ENCODE assay signal across 9 cellular contexts in the genomic region with DNA sequence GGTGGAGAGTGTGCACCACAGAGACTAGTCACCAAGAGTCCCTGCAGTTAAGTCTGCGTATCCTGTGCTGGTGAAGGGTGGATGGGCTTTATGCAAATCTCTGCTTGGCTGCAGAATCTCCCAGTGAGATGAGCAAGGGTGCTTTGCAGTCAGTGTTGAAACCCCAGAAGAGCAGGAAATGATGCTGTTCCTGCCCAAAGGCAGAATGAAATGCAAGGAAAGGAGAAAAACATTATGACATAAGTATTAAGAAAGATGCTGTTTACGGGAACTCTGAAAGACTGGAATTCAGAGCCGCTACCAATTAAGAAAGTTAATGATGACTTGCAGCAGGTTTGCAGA. TPM values are rescaled to one million over a fixed set of nuclear protein-coding genes. Genes with fewer than 3 reads are reported as not detected.
DNase-seq lines count a peak whose midpoint lies in the region; ATAC-seq, FAIRE-seq and TF ChIP-seq lines count a peak whose summit lies in the region.
"Had no signal": no experiment of that assay in that cellular context is flagged by ENCODE, and none has a peak within 500 bp of the region (broad histone marks: within the 10 kb centered on the region; RNA-seq: fewer than 3 reads in every experiment).

No MANE protein-coding gene starts in this region.

- H3K9me3 Mint-ChIP-seq in activated CD4-positive, alpha-beta T cell treated with anti-CD3 and anti-CD28 coated beads, Interleukin-2, amount 10 ng/mL, durations not matched to agents 7 days and 5 days: no peaks in the 10 kb centered on the region
- no peaks in the 10 kb centered on the region for H3K9me3 Mint-ChIP-seq in stimulated activated effector memory CD8-positive, alpha-beta T cell treated with anti-CD3 and anti-CD28 coated beads, Interleukin-12 subunit alpha, Interleukin-12 subunit beta, amount 100 ng/mL, for 72 hours
- H3K9me3 Mint-ChIP-seq in HFFc6: no peaks in the 10 kb centered on the region
- H3K9me3 Mint-ChIP-seq: T-cell had no signal

- no peaks in the 10 kb centered on the region for H3K4me1 ChIP-seq in kidney (ENCODE audit: control insufficient read depth in 1 of 2, insufficient read depth in 1 of 2, low read depth in 1 of 2, low read length in 2 of 2)

- DNase-seq in activated CD4-positive, alpha-beta T cell treated with anti-CD3 and anti-CD28 coated beads, Interleukin-2, amount 10 ng/mL, durations not matched to agents 7 days and 5 days: peak; percentile 19
- no peak for DNase-seq in activated CD4-positive, alpha-beta T cell treated with anti-CD3 and anti-CD28 coated beads, Interleukin-2, amount 50 U/mL, for 48 hours
- DNase-seq in stimulated activated effector memory CD8-positive, alpha-beta T cell treated with anti-CD3 and anti-CD28 coated beads, Interleukin-12 subunit alpha, Interleukin-12 subunit beta, amount 100 ng/mL, for 72 hours (ENCODE audit: low spot score in 2 of 2): no peak
- DNase-seq in kidney (no peak), NCI-H1436 treated with DMSO at 0.1 percent for 48 hours (lab: John Stamatoyannopoulos, UW) (no peak), HFFc6 (no peak)

- ATAC-seq in HG02938 (IDR thresholded peaks at IDR 0.05; ENCODE audit: unreplicated experiment): peak; percentile 60
- ATAC-seq in stimulated activated effector memory CD8-positive, alpha-beta T cell treated with anti-CD3 and anti-CD28 coated beads, Interleukin-12 subunit alpha, Interleukin-12 subunit beta, amount 100 ng/mL, for 72 hours: peak; percentile 52

- no peak for FAIRE-seq in kidney (lab: Jason Lieb, UNC)

- peaks cover 23% of the 10 kb centered on the region for H3K4me1 Mint-ChIP-seq in activated CD4-positive, alpha-beta T cell treated with anti-CD3 and anti-CD28 coated beads, Interleukin-2, amount 10 ng/mL, durations not matched to agents 7 days and 5 days
- H3K4me1 Mint-ChIP-seq in stimulated activated effector memory CD8-positive, alpha-beta T cell treated with anti-CD3 and anti-CD28 coated beads, Interleukin-12 subunit alpha, Interleukin-12 subunit beta, amount 100 ng/mL, for 72 hours: peaks cover 24% of the 10 kb centered on the region
- no peaks in the 10 kb centered on the region for H3K4me1 Mint-ChIP-seq in HFFc6 (ENCODE audit: low read depth)

- H3K27ac ChIP-seq in kidney (ENCODE audit: low read depth in 2 of 2, low read length in 2 of 2): no peak overlapping the region

- no peaks in the 10 kb centered on the region for H3K36me3 ChIP-seq in kidney (ENCODE audit: control insufficient read depth in 1 of 2, insufficient read depth in 2 of 2, low read length in 2 of 2)

- H3K4me3 Mint-ChIP-seq in activated CD4-positive, alpha-beta T cell treated with anti-CD3 and anti-CD28 coated beads, Interleukin-2, amount 10 ng/mL, durations not matched to agents 7 days and 5 days: no peak overlapping the region
- H3K4me3 Mint-ChIP-seq in stimulated activated effector memory CD8-positive, alpha-beta T cell treated with anti-CD3 and anti-CD28 coated beads, Interleukin-12 subunit alpha, Interleukin-12 subunit beta, amount 100 ng/mL, for 72 hours: no peak overlapping the region
- no peak overlapping the region for H3K4me3 Mint-ChIP-seq in HFFc6
- H3K4me3 Mint-ChIP-seq: T-cell had no signal

- H3K36me3 Mint-ChIP-seq in activated CD4-positive, alpha-beta T cell treated with anti-CD3 and anti-CD28 coated beads, Interleukin-2, amount 10 ng/mL, durations not matched to agents 7 days and 5 days (ENCODE audit: low read depth): no peaks in the 10 kb centered on the region
- H3K36me3 Mint-ChIP-seq in stimulated activated effector memory CD8-positive, alpha-beta T cell treated with anti-CD3 and anti-CD28 coated beads, Interleukin-12 subunit alpha, Interleukin-12 subunit beta, amount 100 ng/mL, for 72 hours: no peaks in the 10 kb centered on the region
- no peaks in the 10 kb centered on the region for H3K36me3 Mint-ChIP-seq in HFFc6 (ENCODE audit: low read depth)
- H3K36me3 Mint-ChIP-seq: T-cell had no signal

- peaks cover 3% of the 10 kb centered on the region for H3K27me3 Mint-ChIP-seq in activated CD4-positive, alpha-beta T cell treated with anti-CD3 and anti-CD28 coated beads, Interleukin-2, amount 10 ng/mL, durations not matched to agents 7 days and 5 days
- H3K27me3 Mint-ChIP-seq in HFFc6 (ENCODE audit: insufficient read depth): peaks cover 4% of the 10 kb centered on the region

- H3K4me3 ChIP-seq in kidney (ENCODE audit: low read length in 2 of 2): no peak overlapping the region

- no peak overlapping the region for H3K27ac Mint-ChIP-seq in activated CD4-positive, alpha-beta T cell treated with anti-CD3 and anti-CD28 coated beads, Interleukin-2, amount 10 ng/mL, durations not matched to agents 7 days and 5 days
- no peak overlapping the region for H3K27ac Mint-ChIP-seq in stimulated activated effector memory CD8-positive, alpha-beta T cell treated with anti-CD3 and anti-CD28 coated beads, Interleukin-12 subunit alpha, Interleukin-12 subunit beta, amount 100 ng/mL, for 72 hours
- H3K27ac Mint-ChIP-seq in HFFc6: no peak overlapping the region
- H3K27ac Mint-ChIP-seq: T-cell had no signal

- TF ChIP-seq POLR2A in Raji (IDR thresholded peaks at IDR 0.05; ENCODE audit: insufficient read depth, low read depth, low read length): 0 out of 2 replicates have a peak, but pooled peaks have one; percentile 41

- CTCF ChIA-PET in activated CD4-positive, alpha-beta T cell treated with anti-CD3 and anti-CD28 coated beads, Interleukin-2, amount 10 ng/mL, durations not matched to agents 7 days and 5 days (lab: Charles Lee): interaction anchor here (1.3 kb wide), 1 partner anchor 18 kb away, joined by 3 read pairs; no protein-coding TSS in a partner anchor

- H3K9me3 ChIP-seq in kidney (ENCODE audit: control insufficient read depth in 1 of 2, low read length in 2 of 2): no peaks in the 10 kb centered on the region

- no peak overlapping the region for H3K9ac ChIP-seq in kidney (ENCODE audit: low read length in 2 of 2)

- TF ChIP-seq CTCF in kidney (IDR thresholded peaks at IDR 0.05; ENCODE audit: borderline replicate concordance, extremely low read depth, insufficient read depth) (no peak), HFFc6 (IDR thresholded peaks at IDR 0.05) (no peak)

- POLR2A ChIA-PET in activated CD4-positive, alpha-beta T cell treated with anti-CD3 and anti-CD28 coated beads, Interleukin-2, amount 10 ng/mL, durations not matched to agents 7 days and 5 days (lab: Charles Lee): no interaction called here

- intact Hi-C loops in kidney (cut with DNase I): no loop called here

RNA-seq across cellular contexts. Expression of gene ACSL1, which starts 25.4 kb away (rescaled TPM):
- total RNA-seq in activated CD4-positive, alpha-beta T cell treated with anti-CD3 and anti-CD28 coated beads, Interleukin-2, amount 10 ng/mL, durations not matched to agents 7 days and 5 days: 10 to 100 TPM; 14.5 to 15.4 TPM
- 98.1 TPM for total RNA-seq in kidney
- 322 TPM for polyA plus RNA-seq in kidney (ENCODE audit: insufficient read depth, low read depth, low replicate concordance)
- total RNA-seq in HFFc6 (2021; fragmentation: NEBNext Ultra II Directional; extraction: Animal tissue kit (Norgen Biotek cat#: 25700)): 10 to 100 TPM; 21.7 to 24.0 (median 22.9) TPM
